In the genomic region with DNA sequence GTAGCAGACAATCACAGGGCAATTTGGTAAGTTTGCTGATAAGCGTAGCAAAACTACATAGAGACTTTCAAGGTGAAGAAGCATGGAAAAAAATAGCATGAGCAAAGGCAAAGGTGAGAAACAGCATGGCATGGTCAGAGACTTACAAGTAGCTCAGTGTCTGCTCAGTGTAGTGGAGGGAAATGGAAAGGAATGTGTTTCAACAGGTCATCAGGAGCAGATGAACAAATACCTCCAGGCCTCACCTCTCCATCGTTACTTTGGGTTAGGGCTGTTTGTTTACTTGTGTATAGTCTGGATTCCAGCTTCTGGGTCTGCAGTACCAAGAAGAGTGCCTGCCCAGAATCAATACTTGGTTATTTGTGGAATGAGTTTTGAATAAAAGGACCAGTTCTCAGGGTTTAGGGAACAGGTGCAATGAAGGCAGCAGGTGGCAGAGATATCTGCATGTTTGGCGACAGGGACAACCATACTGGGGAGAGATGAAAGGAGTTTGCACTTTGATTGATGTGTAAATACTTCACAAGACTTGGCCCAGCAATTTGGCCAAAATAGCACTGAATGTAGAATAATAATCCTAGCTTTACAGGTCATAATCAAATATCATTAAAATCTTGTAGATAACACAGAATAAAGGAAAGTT, we compare ENCODE assay signal across 20 cellular contexts.
A peak's percentile ranks its signal among the peaks of the same experiment; 100 is the strongest.
DNase-seq lines count a peak whose midpoint lies in the region; ATAC-seq and TF ChIP-seq lines count a peak whose summit lies in the region.
"Had no signal": no experiment of that assay in that cellular context is flagged by ENCODE, and none has a peak within 500 bp of the region (broad histone marks: within the 10 kb centered on the region; RNA-seq: fewer than 3 reads in every experiment).

No MANE protein-coding gene starts in this region.

- intact Hi-C loops in colonic mucosa (cut with DNase I), result no loop called here

- no peak overlapping the region for H3K4me3 ChIP-seq in colonic mucosa
- H3K4me3 ChIP-seq: right lobe of liver, stomach had no signal

- no peak overlapping the region for H3K9ac ChIP-seq in colonic mucosa (ENCODE audit: low read depth in 2 of 2, low read length in 2 of 2)
- H3K9ac ChIP-seq: parathyroid adenoma had no signal

- peaks cover 8% of the 10 kb centered on the region for H3K4me1 ChIP-seq in colonic mucosa
- H3K4me1 ChIP-seq: parathyroid adenoma had no signal

- H3K27ac ChIP-seq in colonic mucosa, result no peak overlapping the region
- H3K27ac ChIP-seq: parathyroid adenoma, right lobe of liver, stomach had no signal

- no peaks in the 10 kb centered on the region for H3K36me3 ChIP-seq in colonic mucosa
- H3K36me3 ChIP-seq: right lobe of liver, stomach had no signal

- DNase-seq in COLO668 (lab: John Stamatoyannopoulos, UW; ENCODE audit: unreplicated experiment), result peak; percentile 80
- DNase-seq in NCI-H146 treated with DMSO at 0.1 percent for 48 hours (lab: John Stamatoyannopoulos, UW; ENCODE audit: unreplicated experiment), result peak; percentile 97
- DNase-seq in NCI-H345 treated with DMSO at 0.1 percent for 48 hours (lab: John Stamatoyannopoulos, UW; ENCODE audit: unreplicated experiment), result peak; percentile 82
- DNase-seq in colonic mucosa, result peak; percentile 44
- no peak for DNase-seq in effector CD8-positive, alpha-beta T cell (lab: John Stamatoyannopoulos, UW)
- DNase-seq in cortex of kidney (lab: John Stamatoyannopoulos, UW), result no peak
- DNase-seq: 8988T; activated B cell treated with CpG ODN at 0.5 μM for 24 hours; activated CD4-positive, alpha-beta memory T cell treated with anti-CD3 and anti-CD28 coated beads for 36 hours; activated gamma-delta T cell; CD8-positive, alpha-beta T cell; glutamatergic neuron; IMR-90; NCI-H1436; NCI-H524; right lobe of liver; stomach had no signal

- no peaks in the 10 kb centered on the region for H3K27me3 ChIP-seq in colonic mucosa
- H3K27me3 ChIP-seq: right lobe of liver, stomach had no signal

- ATAC-seq in GM21381 (IDR thresholded peaks at IDR 0.05; ENCODE audit: unreplicated experiment) (no peak), HG03432 (IDR thresholded peaks at IDR 0.05; ENCODE audit: unreplicated experiment) (no peak)
- ATAC-seq: CD8-positive, alpha-beta T cell had no signal

- no peak for TF ChIP-seq CTCF in colonic mucosa (IDR thresholded peaks at IDR 0.05)

- H3K9me3 ChIP-seq in colonic mucosa, result no peaks in the 10 kb centered on the region
- H3K9me3 ChIP-seq: right lobe of liver had no signal

Comparison
In these comparisons a context has a peak if more than half of its experiments do, and no peak if none do; other contexts are left out.
1. DNase-seq: peak in COLO668 (single experiment), NCI-H146 treated with DMSO at 0.1 percent for 48 hours (single experiment), NCI-H345 treated with DMSO at 0.1 percent for 48 hours (single experiment) and colonic mucosa (single experiment); none in effector CD8-positive, alpha-beta T cell (single experiment) and cortex of kidney (single experiment).